In genomic region chr6:117776441-117776840, GRCh38 we compare ENCODE assay signal across 9 cellular contexts.
DNase-seq lines count a peak whose midpoint lies in the region; ATAC-seq and TF ChIP-seq lines count a peak whose summit lies in the region.
"Had no signal": no experiment of that assay in that cellular context is flagged by ENCODE, and none has a peak within 500 bp of the region (broad histone marks: within the 10 kb centered on the region; RNA-seq: fewer than 3 reads in every experiment).

No MANE protein-coding gene starts in this region.

- H3K27ac ChIP-seq in SK-N-MC (no peak overlapping the region), coronary artery (no peak overlapping the region)

- H3K9me3 ChIP-seq in SK-N-MC (ENCODE audit: low read depth, low read length): no peaks in the 10 kb centered on the region

- H3K36me3 ChIP-seq in SK-N-MC (ENCODE audit: insufficient read depth, low read length): no peaks in the 10 kb centered on the region

- peak; percentile 70 for ATAC-seq in GM18502 (IDR thresholded peaks at IDR 0.05; ENCODE audit: poor library complexity, unreplicated experiment)
- ATAC-seq in HG02884 (IDR thresholded peaks at IDR 0.05; ENCODE audit: unreplicated experiment): peak; percentile 35

- no peak overlapping the region for H3K9ac ChIP-seq in SK-N-MC (ENCODE audit: insufficient read length)

- DNase-seq in SK-N-MC (ENCODE audit: low read depth, low spot score): no peak
- DNase-seq in myocyte (ENCODE audit: low read depth): peak; percentile 16
- DNase-seq in NCI-H1092 treated with DMSO at 0.1 percent for 48 hours (lab: John Stamatoyannopoulos, UW): no peak
- no peak for DNase-seq in medulla oblongata (ENCODE audit: extremely low spot score)
- no peak for DNase-seq in ureter (ENCODE audit: low spot score)
- DNase-seq in coronary artery (ENCODE audit: low spot score): no peak
- DNase-seq: NCI-H1092 had no signal

- H3K4me3 ChIP-seq in SK-N-MC: peak overlapping the region; percentile 8; the same call in 1 of the 2 replicates
- H3K4me3 ChIP-seq in coronary artery: no peak overlapping the region

- TF ChIP-seq CTCF in coronary artery (IDR thresholded peaks at IDR 0.05): no peak
